Comparison of ENCODE assay signal across 14 cellular contexts in genomic region chr5:80956272-80956671, GRCh38. TPM values are rescaled to one million over a fixed set of nuclear protein-coding genes. Genes with fewer than 3 reads are reported as not detected.
DNase-seq lines count a peak whose midpoint lies in the region; ATAC-seq and TF ChIP-seq lines count a peak whose summit lies in the region.
"Had no signal": no experiment of that assay in that cellular context is flagged by ENCODE, and none has a peak within 500 bp of the region (broad histone marks: within the 10 kb centered on the region; RNA-seq: fewer than 3 reads in every experiment).

No MANE protein-coding gene starts in this region.

- H3K9me3 Mint-ChIP-seq in WTC11: no peaks in the 10 kb centered on the region
- H3K9me3 Mint-ChIP-seq: CD4-positive, alpha-beta memory T cell had no signal

- POLR2A ChIA-PET in WTC11 (lab: Charles Lee): no interaction called here

- CTCF ChIA-PET in WTC11 (lab: Charles Lee): interaction anchor here (1.3 to 3.2 kb wide), 4 partner anchors 17 to 244 kb away, joined by 3 to 15 read pairs (median 6); no protein-coding TSS in a partner anchor

- no peak for DNase-seq in WTC11 (ENCODE audit: low spot score)
- DNase-seq in fibroblast of pulmonary artery (ENCODE audit: low read depth): no peak
- no peak for DNase-seq in thoracic aorta (ENCODE audit: low spot score)
- no peak for DNase-seq in SK-N-DZ (ENCODE audit: low spot score)
- DNase-seq in Ammon's horn (ENCODE audit: low spot score): no peak
- DNase-seq: Calu3; CD4-positive, alpha-beta memory T cell; NCI-H1694 treated with DMSO at 0.1 percent for 48 hours; SIG-M5; SW 1271 had no signal

- peak overlapping the region; percentile 76 for H3K27ac ChIP-seq in HUES48 (ENCODE audit: low read depth, low read length)
- H3K27ac ChIP-seq in thoracic aorta: no peak overlapping the region

- peak overlapping the region; percentile 91; the same call in 1 of the 2 replicates for H3K27ac Mint-ChIP-seq in WTC11
- H3K27ac Mint-ChIP-seq: CD4-positive, alpha-beta memory T cell; IgD-negative memory B cell had no signal

- H3K36me3 Mint-ChIP-seq in WTC11: no peaks in the 10 kb centered on the region

- H3K4me1 Mint-ChIP-seq in WTC11: peaks cover 52% of the 10 kb centered on the region

- no peaks in the 10 kb centered on the region for H3K9me3 ChIP-seq in HUES48 (ENCODE audit: control insufficient read depth, insufficient read depth, low read length)
- H3K9me3 ChIP-seq in thoracic aorta: no peaks in the 10 kb centered on the region

- H3K4me3 Mint-ChIP-seq in WTC11: no peak overlapping the region
- H3K4me3 Mint-ChIP-seq: CD4-positive, alpha-beta memory T cell; IgD-negative memory B cell had no signal

- H3K4me3 ChIP-seq in HUES48 (ENCODE audit: low read depth, low read length) (no peak overlapping the region), fibroblast of pulmonary artery (replicated peaks; ENCODE audit: low read depth, low read length) (peak overlapping the region; percentile 9), thoracic aorta (peak overlapping the region; percentile 57)

- ATAC-seq in WTC11 (no peak), thoracic aorta (ENCODE audit: insufficient number of reproducible peaks, low FRiP score, low read depth) (no peak), HG03469 (IDR thresholded peaks at IDR 0.05; ENCODE audit: unreplicated experiment) (no peak)
- ATAC-seq: HCT116 had no signal

- H3K27me3 ChIP-seq in HUES48 (ENCODE audit: control insufficient read depth, insufficient read depth, low read length): peaks cover 16% of the 10 kb centered on the region
- H3K27me3 ChIP-seq in thoracic aorta (replicated peaks; ENCODE audit: insufficient read depth): no peaks in the 10 kb centered on the region

- H3K36me3 ChIP-seq in HUES48 (ENCODE audit: control insufficient read depth, insufficient read depth, low read length): no peaks in the 10 kb centered on the region
- H3K36me3 ChIP-seq in thoracic aorta: no peaks in the 10 kb centered on the region

- peaks cover 46% of the 10 kb centered on the region for H3K4me1 ChIP-seq in HUES48 (ENCODE audit: control insufficient read depth, insufficient read depth, low read length)
- peaks cover 0 to 6% of the 10 kb centered on the region in 2 donors for H3K4me1 ChIP-seq in thoracic aorta (ENCODE audit: control insufficient read depth in 1 of 2, low read depth in 2 of 2)

- H3K9ac ChIP-seq in HUES48 (ENCODE audit: low read depth, low read length): peak overlapping the region; percentile 24; the same call in 1 of the 2 replicates

- H3K27me3 Mint-ChIP-seq in WTC11 (ENCODE audit: low read depth): peaks cover 11% of the 10 kb centered on the region
- H3K27me3 Mint-ChIP-seq: CD4-positive, alpha-beta memory T cell had no signal

- no peak for TF ChIP-seq CTCF in WTC11 (IDR thresholded peaks at IDR 0.05)
- no peak for TF ChIP-seq CTCF in fibroblast of pulmonary artery (IDR thresholded peaks at IDR 0.05; ENCODE audit: low read length, missing control alignments)
- no peak for TF ChIP-seq CTCF in thoracic aorta (IDR thresholded peaks at IDR 0.05)

TF ChIP-seq in WTC11, 78 proteins besides CTCF, POLR2A, EP300 and RAD21 (continues in another document):
- TF ChIP-seq FOXK1 (CRISPR knock-in tag; IDR thresholded peaks at IDR 0.05) (no peak), MXD4 (CRISPR knock-in tag; IDR thresholded peaks at IDR 0.05; ENCODE audit: borderline replicate concordance) (0 out of 2 replicates have a peak, but pooled peaks have one; percentile 29), SP1 (CRISPR knock-in tag; conservative IDR thresholded peaks at IDR 0.05) (no peak), NFE2L1 (CRISPR knock-in tag; IDR thresholded peaks at IDR 0.05) (no peak), ZSCAN18 (CRISPR knock-in tag; IDR thresholded peaks at IDR 0.05) (peak; percentile 78; the same call in 1 of the 2 replicates), EMX1 (CRISPR knock-in tag; IDR thresholded peaks at IDR 0.05) (no peak), ZBTB43 (CRISPR knock-in tag; IDR thresholded peaks at IDR 0.05) (no peak), SMAD4 (CRISPR knock-in tag; IDR thresholded peaks at IDR 0.05) (no peak), FOXJ3 (CRISPR knock-in tag; IDR thresholded peaks at IDR 0.05; ENCODE audit: borderline replicate concordance) (no peak), IRF2 (CRISPR knock-in tag; IDR thresholded peaks at IDR 0.05; ENCODE audit: borderline replicate concordance, low read depth) (no peak), ZNF532 (CRISPR knock-in tag; IDR thresholded peaks at IDR 0.05; ENCODE audit: borderline replicate concordance) (peak; percentile 79; the same call in 1 of the 2 replicates), ZNF138 (CRISPR knock-in tag; conservative IDR thresholded peaks at IDR 0.05) (no peak), ZNF423 (CRISPR knock-in tag; IDR thresholded peaks at IDR 0.05) (peak; percentile 35; the same call in 1 of the 2 replicates), USF2 (CRISPR knock-in tag; IDR thresholded peaks at IDR 0.05) (no peak), MAX (CRISPR knock-in tag; IDR thresholded peaks at IDR 0.05) (no peak), NR1H2 (CRISPR knock-in tag; IDR thresholded peaks at IDR 0.05) (no peak), NR2C2 (CRISPR knock-in tag; IDR thresholded peaks at IDR 0.05) (no peak)

RNA-seq across cellular contexts. Expression of gene RASGRF2, which starts 3.9 kb away (rescaled TPM):
- total RNA-seq in WTC11 (2021) (13.9 to 17.6 TPM (median 14.8 TPM) in 3 replicates), thoracic aorta (10 to 100 TPM in 1 of 2 donors, 1 to 10 TPM in 1; 6.9 to 13.9 TPM)
- 0.97 and 1.2 TPM in 2 replicates for polyA plus RNA-seq in SK-N-DZ (2014; cell fraction: cytosol; rRNA removed)
- 1.3 and 1.4 TPM in 2 replicates for polyA plus RNA-seq in SK-N-DZ (2014; cell fraction: nucleus; rRNA removed)
